In the genomic region with DNA sequence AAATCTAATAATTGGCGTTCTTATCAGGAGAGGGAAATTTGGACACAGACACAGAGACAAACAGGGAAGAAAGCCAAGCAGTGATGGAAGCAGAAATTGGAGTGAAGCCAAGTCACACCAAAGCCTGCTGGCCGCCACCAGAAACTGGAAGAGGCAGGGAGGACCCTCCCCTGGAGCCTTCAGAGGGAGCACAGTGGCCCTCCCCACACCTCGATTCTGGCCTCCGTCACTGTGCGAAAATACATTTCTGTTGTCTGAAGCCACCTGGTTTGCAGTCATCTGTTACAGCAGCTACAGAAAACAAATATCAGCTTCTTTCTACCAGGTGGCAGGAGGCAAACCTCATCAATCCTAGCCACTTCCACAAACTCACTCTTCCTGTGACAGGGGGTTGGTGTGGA, we compare ENCODE assay signal across 1 cellular context.
TF ChIP-seq lines count a peak whose summit lies in the region.

No MANE protein-coding gene starts in this region.

TF ChIP-seq in K562, 482 proteins besides CTCF, POLR2A, EP300 and RAD21:
- TF ChIP-seq NFIC (IDR thresholded peaks at IDR 0.05), result peak; percentile 92
- TF ChIP-seq ZFP1 (CRISPR knock-in tag; IDR thresholded peaks at IDR 0.05), result no peak
- TF ChIP-seq, protein P1, sequence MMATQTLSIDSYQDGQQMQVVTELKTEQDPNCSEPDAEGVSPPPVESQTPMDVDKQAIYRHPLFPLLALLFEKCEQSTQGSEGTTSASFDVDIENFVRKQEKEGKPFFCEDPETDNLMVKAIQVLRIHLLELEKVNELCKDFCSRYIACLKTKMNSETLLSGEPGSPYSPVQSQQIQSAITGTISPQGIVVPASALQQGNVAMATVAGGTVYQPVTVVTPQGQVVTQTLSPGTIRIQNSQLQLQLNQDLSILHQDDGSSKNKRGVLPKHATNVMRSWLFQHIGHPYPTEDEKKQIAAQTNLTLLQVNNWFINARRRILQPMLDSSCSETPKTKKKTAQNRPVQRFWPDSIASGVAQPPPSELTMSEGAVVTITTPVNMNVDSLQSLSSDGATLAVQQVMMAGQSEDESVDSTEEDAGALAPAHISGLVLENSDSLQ (IDR thresholded peaks at IDR 0.05), result peak; percentile 14; the same call in 1 of the 2 replicates
- TF ChIP-seq MEIS2 (IDR thresholded peaks at IDR 0.05; ENCODE audit: partially characterized antibody), result peak; percentile 19
- no peak for TF ChIP-seq ZNF583 (CRISPR knock-in tag; IDR thresholded peaks at IDR 0.05)
- TF ChIP-seq, protein P2, sequence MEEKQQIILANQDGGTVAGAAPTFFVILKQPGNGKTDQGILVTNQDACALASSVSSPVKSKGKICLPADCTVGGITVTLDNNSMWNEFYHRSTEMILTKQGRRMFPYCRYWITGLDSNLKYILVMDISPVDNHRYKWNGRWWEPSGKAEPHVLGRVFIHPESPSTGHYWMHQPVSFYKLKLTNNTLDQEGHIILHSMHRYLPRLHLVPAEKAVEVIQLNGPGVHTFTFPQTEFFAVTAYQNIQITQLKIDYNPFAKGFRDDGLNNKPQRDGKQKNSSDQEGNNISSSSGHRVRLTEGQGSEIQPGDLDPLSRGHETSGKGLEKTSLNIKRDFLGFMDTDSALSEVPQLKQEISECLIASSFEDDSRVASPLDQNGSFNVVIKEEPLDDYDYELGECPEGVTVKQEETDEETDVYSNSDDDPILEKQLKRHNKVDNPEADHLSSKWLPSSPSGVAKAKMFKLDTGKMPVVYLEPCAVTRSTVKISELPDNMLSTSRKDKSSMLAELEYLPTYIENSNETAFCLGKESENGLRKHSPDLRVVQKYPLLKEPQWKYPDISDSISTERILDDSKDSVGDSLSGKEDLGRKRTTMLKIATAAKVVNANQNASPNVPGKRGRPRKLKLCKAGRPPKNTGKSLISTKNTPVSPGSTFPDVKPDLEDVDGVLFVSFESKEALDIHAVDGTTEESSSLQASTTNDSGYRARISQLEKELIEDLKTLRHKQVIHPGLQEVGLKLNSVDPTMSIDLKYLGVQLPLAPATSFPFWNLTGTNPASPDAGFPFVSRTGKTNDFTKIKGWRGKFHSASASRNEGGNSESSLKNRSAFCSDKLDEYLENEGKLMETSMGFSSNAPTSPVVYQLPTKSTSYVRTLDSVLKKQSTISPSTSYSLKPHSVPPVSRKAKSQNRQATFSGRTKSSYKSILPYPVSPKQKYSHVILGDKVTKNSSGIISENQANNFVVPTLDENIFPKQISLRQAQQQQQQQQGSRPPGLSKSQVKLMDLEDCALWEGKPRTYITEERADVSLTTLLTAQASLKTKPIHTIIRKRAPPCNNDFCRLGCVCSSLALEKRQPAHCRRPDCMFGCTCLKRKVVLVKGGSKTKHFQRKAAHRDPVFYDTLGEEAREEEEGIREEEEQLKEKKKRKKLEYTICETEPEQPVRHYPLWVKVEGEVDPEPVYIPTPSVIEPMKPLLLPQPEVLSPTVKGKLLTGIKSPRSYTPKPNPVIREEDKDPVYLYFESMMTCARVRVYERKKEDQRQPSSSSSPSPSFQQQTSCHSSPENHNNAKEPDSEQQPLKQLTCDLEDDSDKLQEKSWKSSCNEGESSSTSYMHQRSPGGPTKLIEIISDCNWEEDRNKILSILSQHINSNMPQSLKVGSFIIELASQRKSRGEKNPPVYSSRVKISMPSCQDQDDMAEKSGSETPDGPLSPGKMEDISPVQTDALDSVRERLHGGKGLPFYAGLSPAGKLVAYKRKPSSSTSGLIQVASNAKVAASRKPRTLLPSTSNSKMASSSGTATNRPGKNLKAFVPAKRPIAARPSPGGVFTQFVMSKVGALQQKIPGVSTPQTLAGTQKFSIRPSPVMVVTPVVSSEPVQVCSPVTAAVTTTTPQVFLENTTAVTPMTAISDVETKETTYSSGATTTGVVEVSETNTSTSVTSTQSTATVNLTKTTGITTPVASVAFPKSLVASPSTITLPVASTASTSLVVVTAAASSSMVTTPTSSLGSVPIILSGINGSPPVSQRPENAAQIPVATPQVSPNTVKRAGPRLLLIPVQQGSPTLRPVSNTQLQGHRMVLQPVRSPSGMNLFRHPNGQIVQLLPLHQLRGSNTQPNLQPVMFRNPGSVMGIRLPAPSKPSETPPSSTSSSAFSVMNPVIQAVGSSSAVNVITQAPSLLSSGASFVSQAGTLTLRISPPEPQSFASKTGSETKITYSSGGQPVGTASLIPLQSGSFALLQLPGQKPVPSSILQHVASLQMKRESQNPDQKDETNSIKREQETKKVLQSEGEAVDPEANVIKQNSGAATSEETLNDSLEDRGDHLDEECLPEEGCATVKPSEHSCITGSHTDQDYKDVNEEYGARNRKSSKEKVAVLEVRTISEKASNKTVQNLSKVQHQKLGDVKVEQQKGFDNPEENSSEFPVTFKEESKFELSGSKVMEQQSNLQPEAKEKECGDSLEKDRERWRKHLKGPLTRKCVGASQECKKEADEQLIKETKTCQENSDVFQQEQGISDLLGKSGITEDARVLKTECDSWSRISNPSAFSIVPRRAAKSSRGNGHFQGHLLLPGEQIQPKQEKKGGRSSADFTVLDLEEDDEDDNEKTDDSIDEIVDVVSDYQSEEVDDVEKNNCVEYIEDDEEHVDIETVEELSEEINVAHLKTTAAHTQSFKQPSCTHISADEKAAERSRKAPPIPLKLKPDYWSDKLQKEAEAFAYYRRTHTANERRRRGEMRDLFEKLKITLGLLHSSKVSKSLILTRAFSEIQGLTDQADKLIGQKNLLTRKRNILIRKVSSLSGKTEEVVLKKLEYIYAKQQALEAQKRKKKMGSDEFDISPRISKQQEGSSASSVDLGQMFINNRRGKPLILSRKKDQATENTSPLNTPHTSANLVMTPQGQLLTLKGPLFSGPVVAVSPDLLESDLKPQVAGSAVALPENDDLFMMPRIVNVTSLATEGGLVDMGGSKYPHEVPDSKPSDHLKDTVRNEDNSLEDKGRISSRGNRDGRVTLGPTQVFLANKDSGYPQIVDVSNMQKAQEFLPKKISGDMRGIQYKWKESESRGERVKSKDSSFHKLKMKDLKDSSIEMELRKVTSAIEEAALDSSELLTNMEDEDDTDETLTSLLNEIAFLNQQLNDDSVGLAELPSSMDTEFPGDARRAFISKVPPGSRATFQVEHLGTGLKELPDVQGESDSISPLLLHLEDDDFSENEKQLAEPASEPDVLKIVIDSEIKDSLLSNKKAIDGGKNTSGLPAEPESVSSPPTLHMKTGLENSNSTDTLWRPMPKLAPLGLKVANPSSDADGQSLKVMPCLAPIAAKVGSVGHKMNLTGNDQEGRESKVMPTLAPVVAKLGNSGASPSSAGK (IDR thresholded peaks at IDR 0.05), result no peak
- TF ChIP-seq, protein P3, sequence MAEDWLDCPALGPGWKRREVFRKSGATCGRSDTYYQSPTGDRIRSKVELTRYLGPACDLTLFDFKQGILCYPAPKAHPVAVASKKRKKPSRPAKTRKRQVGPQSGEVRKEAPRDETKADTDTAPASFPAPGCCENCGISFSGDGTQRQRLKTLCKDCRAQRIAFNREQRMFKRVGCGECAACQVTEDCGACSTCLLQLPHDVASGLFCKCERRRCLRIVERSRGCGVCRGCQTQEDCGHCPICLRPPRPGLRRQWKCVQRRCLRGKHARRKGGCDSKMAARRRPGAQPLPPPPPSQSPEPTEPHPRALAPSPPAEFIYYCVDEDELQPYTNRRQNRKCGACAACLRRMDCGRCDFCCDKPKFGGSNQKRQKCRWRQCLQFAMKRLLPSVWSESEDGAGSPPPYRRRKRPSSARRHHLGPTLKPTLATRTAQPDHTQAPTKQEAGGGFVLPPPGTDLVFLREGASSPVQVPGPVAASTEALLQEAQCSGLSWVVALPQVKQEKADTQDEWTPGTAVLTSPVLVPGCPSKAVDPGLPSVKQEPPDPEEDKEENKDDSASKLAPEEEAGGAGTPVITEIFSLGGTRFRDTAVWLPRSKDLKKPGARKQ (CRISPR knock-in tag; IDR thresholded peaks at IDR 0.05), result no peak
- TF ChIP-seq RHOXF2B (CRISPR knock-in tag; conservative IDR thresholded peaks at IDR 0.05), result no peak
- TF ChIP-seq MYNN (IDR thresholded peaks at IDR 0.05), result no peak
- no peak for TF ChIP-seq MYNN (CRISPR knock-in tag; IDR thresholded peaks at IDR 0.05)
- TF ChIP-seq, protein P4, sequence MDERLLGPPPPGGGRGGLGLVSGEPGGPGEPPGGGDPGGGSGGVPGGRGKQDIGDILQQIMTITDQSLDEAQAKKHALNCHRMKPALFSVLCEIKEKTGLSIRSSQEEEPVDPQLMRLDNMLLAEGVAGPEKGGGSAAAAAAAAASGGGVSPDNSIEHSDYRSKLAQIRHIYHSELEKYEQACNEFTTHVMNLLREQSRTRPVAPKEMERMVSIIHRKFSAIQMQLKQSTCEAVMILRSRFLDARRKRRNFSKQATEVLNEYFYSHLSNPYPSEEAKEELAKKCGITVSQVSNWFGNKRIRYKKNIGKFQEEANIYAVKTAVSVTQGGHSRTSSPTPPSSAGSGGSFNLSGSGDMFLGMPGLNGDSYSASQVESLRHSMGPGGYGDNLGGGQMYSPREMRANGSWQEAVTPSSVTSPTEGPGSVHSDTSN (CRISPR knock-in tag; IDR thresholded peaks at IDR 0.05; ENCODE audit: low read depth), result no peak
- TF ChIP-seq, protein P4 (tag; conservative IDR thresholded peaks at IDR 0.05; ENCODE audit: low read depth), result 0 out of 2 replicates have a peak, but pooled peaks have one; percentile 25
- no peak for TF ChIP-seq BCL6 (CRISPR knock-in tag; IDR thresholded peaks at IDR 0.05)
- no peak for TF ChIP-seq HOXB6 (CRISPR knock-in tag; IDR thresholded peaks at IDR 0.05; ENCODE audit: borderline replicate concordance)
- no peak for TF ChIP-seq CBX3 (IDR thresholded peaks at IDR 0.05; ENCODE audit: borderline replicate concordance in 1 of 2, low read length in 2 of 2)
- no peak for TF ChIP-seq POLR2B (IDR thresholded peaks at IDR 0.05; ENCODE audit: low read depth, partially characterized antibody)
- peak; percentile 87 for TF ChIP-seq ZNF263 (CRISPR knock-in tag; IDR thresholded peaks at IDR 0.05; ENCODE audit: borderline replicate concordance)
- TF ChIP-seq, protein P5, sequence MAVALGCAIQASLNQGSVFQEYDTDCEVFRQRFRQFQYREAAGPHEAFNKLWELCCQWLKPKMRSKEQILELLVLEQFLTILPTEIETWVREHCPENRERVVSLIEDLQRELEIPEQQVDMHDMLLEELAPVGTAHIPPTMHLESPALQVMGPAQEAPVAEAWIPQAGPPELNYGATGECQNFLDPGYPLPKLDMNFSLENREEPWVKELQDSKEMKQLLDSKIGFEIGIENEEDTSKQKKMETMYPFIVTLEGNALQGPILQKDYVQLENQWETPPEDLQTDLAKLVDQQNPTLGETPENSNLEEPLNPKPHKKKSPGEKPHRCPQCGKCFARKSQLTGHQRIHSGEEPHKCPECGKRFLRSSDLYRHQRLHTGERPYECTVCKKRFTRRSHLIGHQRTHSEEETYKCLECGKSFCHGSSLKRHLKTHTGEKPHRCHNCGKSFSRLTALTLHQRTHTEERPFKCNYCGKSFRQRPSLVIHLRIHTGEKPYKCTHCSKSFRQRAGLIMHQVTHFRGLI (CRISPR knock-in tag; IDR thresholded peaks at IDR 0.05), result no peak
- 0 out of 2 replicates have a peak, but pooled peaks have one; percentile 34 for TF ChIP-seq CTBP1 (IDR thresholded peaks at IDR 0.05; ENCODE audit: borderline replicate concordance)
- TF ChIP-seq NR2C1 (IDR thresholded peaks at IDR 0.05), result no peak
- TF ChIP-seq NR2C1 (tag; IDR thresholded peaks at IDR 0.05), result no peak
- TF ChIP-seq, protein P6, sequence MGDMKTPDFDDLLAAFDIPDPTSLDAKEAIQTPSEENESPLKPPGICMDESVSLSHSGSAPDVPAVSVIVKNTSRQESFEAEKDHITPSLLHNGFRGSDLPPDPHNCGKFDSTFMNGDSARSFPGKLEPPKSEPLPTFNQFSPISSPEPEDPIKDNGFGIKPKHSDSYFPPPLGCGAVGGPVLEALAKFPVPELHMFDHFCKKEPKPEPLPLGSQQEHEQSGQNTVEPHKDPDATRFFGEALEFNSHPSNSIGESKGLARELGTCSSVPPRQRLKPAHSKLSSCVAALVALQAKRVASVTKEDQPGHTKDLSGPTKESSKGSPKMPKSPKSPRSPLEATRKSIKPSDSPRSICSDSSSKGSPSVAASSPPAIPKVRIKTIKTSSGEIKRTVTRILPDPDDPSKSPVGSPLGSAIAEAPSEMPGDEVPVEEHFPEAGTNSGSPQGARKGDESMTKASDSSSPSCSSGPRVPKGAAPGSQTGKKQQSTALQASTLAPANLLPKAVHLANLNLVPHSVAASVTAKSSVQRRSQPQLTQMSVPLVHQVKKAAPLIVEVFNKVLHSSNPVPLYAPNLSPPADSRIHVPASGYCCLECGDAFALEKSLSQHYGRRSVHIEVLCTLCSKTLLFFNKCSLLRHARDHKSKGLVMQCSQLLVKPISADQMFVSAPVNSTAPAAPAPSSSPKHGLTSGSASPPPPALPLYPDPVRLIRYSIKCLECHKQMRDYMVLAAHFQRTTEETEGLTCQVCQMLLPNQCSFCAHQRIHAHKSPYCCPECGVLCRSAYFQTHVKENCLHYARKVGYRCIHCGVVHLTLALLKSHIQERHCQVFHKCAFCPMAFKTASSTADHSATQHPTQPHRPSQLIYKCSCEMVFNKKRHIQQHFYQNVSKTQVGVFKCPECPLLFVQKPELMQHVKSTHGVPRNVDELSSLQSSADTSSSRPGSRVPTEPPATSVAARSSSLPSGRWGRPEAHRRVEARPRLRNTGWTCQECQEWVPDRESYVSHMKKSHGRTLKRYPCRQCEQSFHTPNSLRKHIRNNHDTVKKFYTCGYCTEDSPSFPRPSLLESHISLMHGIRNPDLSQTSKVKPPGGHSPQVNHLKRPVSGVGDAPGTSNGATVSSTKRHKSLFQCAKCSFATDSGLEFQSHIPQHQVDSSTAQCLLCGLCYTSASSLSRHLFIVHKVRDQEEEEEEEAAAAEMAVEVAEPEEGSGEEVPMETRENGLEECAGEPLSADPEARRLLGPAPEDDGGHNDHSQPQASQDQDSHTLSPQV (IDR thresholded peaks at IDR 0.05), result no peak
- TF ChIP-seq KLF13 (tag; IDR thresholded peaks at IDR 0.05; ENCODE audit: borderline replicate concordance, low read depth), result no peak
- TF ChIP-seq HDAC8 (tag; IDR thresholded peaks at IDR 0.05), result no peak
- TF ChIP-seq TBL1XR1 (IDR thresholded peaks at IDR 0.05; ENCODE audit: low read length in 2 of 2), result no peak
